1 cellular context compared by ENCODE assay signal in the genomic region with DNA sequence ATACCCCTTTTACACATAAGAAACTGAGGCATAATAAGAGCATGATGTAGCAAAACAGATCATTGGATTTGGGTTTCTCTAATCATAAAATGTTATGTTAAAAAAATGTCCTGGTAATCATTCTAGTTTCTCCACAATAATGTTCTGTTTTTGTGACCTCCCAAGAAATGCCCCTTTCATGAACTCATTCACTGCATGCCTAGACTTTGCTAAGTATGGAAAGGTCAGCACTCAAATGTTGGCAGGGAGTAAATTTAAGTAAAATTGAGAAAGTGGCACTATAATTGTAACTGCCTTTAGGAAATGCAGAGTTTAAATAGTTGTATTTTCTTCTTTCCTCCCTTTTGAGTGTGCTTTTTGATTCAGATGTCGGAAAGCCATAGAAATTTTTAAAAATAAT.
TF ChIP-seq lines count a peak whose summit lies in the region.

No MANE protein-coding gene starts in this region.

TF ChIP-seq in K562, 482 proteins besides CTCF, POLR2A, EP300 and RAD21:
- no peak for TF ChIP-seq EGR1 (conservative IDR thresholded peaks at IDR 0.05)
- TF ChIP-seq TARDBP (IDR thresholded peaks at IDR 0.05), result no peak
- TF ChIP-seq ZNF354B (CRISPR knock-in tag; IDR thresholded peaks at IDR 0.05), result no peak
- no peak for TF ChIP-seq ETV5 (CRISPR knock-in tag; IDR thresholded peaks at IDR 0.05; ENCODE audit: low read depth)
- TF ChIP-seq MIER1 (IDR thresholded peaks at IDR 0.05; ENCODE audit: low read depth), result no peak
- no peak for TF ChIP-seq CREBBP (IDR thresholded peaks at IDR 0.05; ENCODE audit: low read depth, low read length)
- no peak for TF ChIP-seq RBM25 (IDR thresholded peaks at IDR 0.05; ENCODE audit: low read depth, low read length, severe bottlenecking)
- no peak for TF ChIP-seq NRF1 (conservative IDR thresholded peaks at IDR 0.05 in 1 of 2, IDR thresholded peaks at IDR 0.05 in 1 of 2)
- TF ChIP-seq GABPA (tag; conservative IDR thresholded peaks at IDR 0.05; ENCODE audit: low read depth), result no peak
- TF ChIP-seq XRCC4 (IDR thresholded peaks at IDR 0.05; ENCODE audit: extremely low read depth, insufficient read depth, insufficient read length), result no peak
- TF ChIP-seq TRIM24 (IDR thresholded peaks at IDR 0.05), result no peak
- TF ChIP-seq KHSRP (IDR thresholded peaks at IDR 0.05), result no peak
- TF ChIP-seq ZNF174 (CRISPR knock-in tag; IDR thresholded peaks at IDR 0.05), result no peak
- no peak for TF ChIP-seq ZNF740 (CRISPR knock-in tag; IDR thresholded peaks at IDR 0.05)
- no peak for TF ChIP-seq ZNF740 (tag; IDR thresholded peaks at IDR 0.05)
- TF ChIP-seq RHOXF2B (CRISPR knock-in tag; conservative IDR thresholded peaks at IDR 0.05), result no peak
